In the genomic region with DNA sequence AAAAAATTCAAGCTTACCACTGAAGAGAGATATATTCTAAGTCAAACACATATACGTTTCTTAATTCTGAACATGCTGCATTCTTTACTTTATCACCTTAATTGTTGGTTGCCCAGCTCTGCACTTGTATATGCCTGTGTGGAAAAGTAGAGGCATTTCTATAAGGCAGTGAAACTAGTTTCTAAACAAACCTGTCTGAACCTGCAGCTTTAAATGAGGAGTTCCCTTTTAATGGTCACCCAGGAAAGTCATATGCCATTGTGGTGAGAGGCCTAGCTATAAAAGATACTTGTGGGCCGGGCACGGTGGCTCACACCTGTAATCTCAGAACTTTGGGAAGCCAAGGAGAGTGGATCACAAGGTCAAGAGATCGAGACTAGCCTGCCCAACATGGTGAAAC, we compare ENCODE assay signal across 20 cellular contexts.
A peak's percentile ranks its signal among the peaks of the same experiment; 100 is the strongest.
DNase-seq lines count a peak whose midpoint lies in the region; ATAC-seq and TF ChIP-seq lines count a peak whose summit lies in the region.
"Had no signal": no experiment of that assay in that cellular context is flagged by ENCODE, and none has a peak within 500 bp of the region (broad histone marks: within the 10 kb centered on the region; RNA-seq: fewer than 3 reads in every experiment).

No MANE protein-coding gene starts in this region.

- no peaks in the 10 kb centered on the region for H3K27me3 ChIP-seq in mammary epithelial cell (ENCODE audit: insufficient read depth, low read length)
- no peaks in the 10 kb centered on the region for H3K27me3 ChIP-seq in foreskin keratinocyte
- H3K27me3 ChIP-seq: BE2C had no signal

- H3K27ac ChIP-seq in RWPE1 (no peak overlapping the region), mammary epithelial cell (ENCODE audit: insufficient read depth, low read depth, low read length) (no peak overlapping the region), foreskin keratinocyte (no peak overlapping the region)

- dilution Hi-C loops in mammary epithelial cell (cut with HindIII; ENCODE audit: low sequenced_read_pairs) = no loop called here

- peak; percentile 75 for ATAC-seq in foreskin keratinocyte
- ATAC-seq in GM19452 (IDR thresholded peaks at IDR 0.05; ENCODE audit: unreplicated experiment) = no peak
- ATAC-seq: GM12878, GM23338, HepG2 had no signal

- TF ChIP-seq CTCF in RWPE1 (conservative IDR thresholded peaks at IDR 0.05; ENCODE audit: low read depth) = no peak
- no peak for TF ChIP-seq CTCF in mammary epithelial cell (conservative IDR thresholded peaks at IDR 0.05 in 1 of 2, IDR thresholded peaks at IDR 0.05 in 1 of 2; ENCODE audit: extremely low read depth in 1 of 2, insufficient read depth in 1 of 2, low read depth in 1 of 2, low read length in 2 of 2)
- no peak for TF ChIP-seq CTCF in foreskin keratinocyte (conservative IDR thresholded peaks at IDR 0.05)

- BruUV-seq in mammary epithelial cell (replicated peaks; lab: Mats Ljungman, UMichigan) = no TSS peak

- POLR2A ChIA-PET in RWPE1 (lab: Yijun Ruan, JAX; ENCODE audit: low non-redundant PET) = no interaction called here

- peaks cover 3% of the 10 kb centered on the region for H3K9me3 ChIP-seq in mammary epithelial cell (replicated peaks; ENCODE audit: insufficient read depth, low read length)
- H3K9me3 ChIP-seq: BE2C had no signal

- CTCF ChIA-PET in RWPE1 (lab: Yijun Ruan, JAX) = interaction anchor here (0.7 kb wide), 1 partner anchor 220 kb away, joined by 3 read pairs; no protein-coding TSS in a partner anchor
- CTCF ChIA-PET in mammary epithelial cell (lab: Charles Lee; ENCODE audit: low non-redundant PET) = no interaction called here

- H3K4me1 ChIP-seq in mammary epithelial cell (ENCODE audit: insufficient read depth, low read length) (peaks cover 25% of the 10 kb centered on the region), foreskin keratinocyte (peaks cover 12% of the 10 kb centered on the region)
- H3K4me1 ChIP-seq: BE2C had no signal

- no peak overlapping the region for H3K4me2 ChIP-seq in mammary epithelial cell (ENCODE audit: insufficient read depth, low read depth, low read length)
- H3K4me2 ChIP-seq: GM23338 had no signal

- no peaks in the 10 kb centered on the region for H3K36me3 ChIP-seq in mammary epithelial cell (ENCODE audit: insufficient read depth, low read length)
- H3K36me3 ChIP-seq: BE2C had no signal

- no peaks in the 10 kb centered on the region for H4K20me1 ChIP-seq in mammary epithelial cell (ENCODE audit: insufficient read depth, low read length)

- H2AFZ ChIP-seq in mammary epithelial cell (ENCODE audit: low read depth, low read length) = peak overlapping the region; percentile 64

- H3K9ac ChIP-seq in mammary epithelial cell (ENCODE audit: insufficient read depth, low read length) = no peak overlapping the region

- intact Hi-C loops in mammary epithelial cell (cut with micrococcal nuclease) = loop anchor here (5.0 kb wide), 1 partner anchor 72 kb away; no protein-coding TSS in a partner anchor

- in situ Hi-C loops in mammary epithelial cell (cut with MboI; ENCODE audit: low sequenced_read_pairs in 2 of 2) = no loop called here

- no peaks in the 10 kb centered on the region for H3K79me2 ChIP-seq in mammary epithelial cell (ENCODE audit: insufficient read depth, low read length)

- peak; percentile 19 for DNase-seq in RWPE1 (ENCODE audit: low spot score)
- peak; percentile 79 for DNase-seq in mammary epithelial cell
- peak; percentile 75 to 85 for DNase-seq in foreskin keratinocyte
- DNase-seq in NCI-H774 (lab: John Stamatoyannopoulos, UW) = no peak
- no peak for DNase-seq in NCI-H526 (lab: John Stamatoyannopoulos, UW)
- DNase-seq: ACHN; BE2C; C1 segment of cervical spinal cord; CD4-positive, CD25-positive, alpha-beta regulatory T cell; CD8-positive, alpha-beta memory T cell; COR-L47; DMS 273 treated with DMSO at 0.1 percent for 48 hours; DMS53; DND-41; EL; HCEC 1CT had no signal

- WGBS in mammary epithelial cell (ENCODE audit: low coverage, missing lambda C conversion rate) = 51% methylated on average over 3 of the region's 4 CpGs

- no peak overlapping the region for H3K4me3 ChIP-seq in mammary epithelial cell (replicated peaks in 1 of 3; ENCODE audit: insufficient read depth in 1 of 3, low read depth in 2 of 3, low read length in 3 of 3)
- H3K4me3 ChIP-seq: GM12878, GM23338 had no signal

Comparison
In these comparisons a context has a peak if more than half of its experiments do, and no peak if none do; other contexts are left out.
1. DNase-seq: peak in RWPE1 (single experiment), mammary epithelial cell (single experiment) and foreskin keratinocyte (2 of 2); none in NCI-H774 (single experiment) and NCI-H526 (0 of 2).